Comparison of ENCODE assay signal across 11 cellular contexts in the genomic region with DNA sequence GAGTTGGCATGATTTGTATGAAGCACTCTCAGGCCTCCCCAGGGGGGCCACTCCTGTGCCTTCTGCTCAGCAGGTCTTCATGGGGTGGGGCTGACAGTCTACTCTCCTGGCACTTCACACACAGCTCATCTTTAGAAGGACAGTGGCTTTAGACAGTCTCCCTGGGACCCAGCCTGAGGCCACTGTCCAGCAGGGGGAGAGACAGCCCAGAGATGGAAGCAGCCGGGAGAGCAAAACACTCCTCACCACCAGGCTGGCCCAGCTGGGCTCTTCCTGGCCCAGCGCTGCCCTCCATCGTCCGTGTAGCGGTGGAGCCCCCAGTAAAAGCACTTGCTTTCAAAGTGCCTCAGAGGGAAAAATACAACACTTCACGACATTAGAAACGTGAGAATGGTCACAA.
A peak's percentile ranks its signal among the peaks of the same experiment; 100 is the strongest.
DNase-seq lines count a peak whose midpoint lies in the region; TF ChIP-seq lines count a peak whose summit lies in the region.
"Had no signal": no experiment of that assay in that cellular context is flagged by ENCODE, and none has a peak within 500 bp of the region (broad histone marks: within the 10 kb centered on the region; RNA-seq: fewer than 3 reads in every experiment).

No MANE protein-coding gene starts in this region.

- peak; percentile 14 for DNase-seq in ACHN
- DNase-seq in SK-MEL-5 (ENCODE audit: low read depth, low spot score), result peak; percentile 61
- DNase-seq in iPS-NIHi7 (ENCODE audit: extremely low spot score), result peak; percentile 87
- DNase-seq in stimulated activated CD4-positive, alpha-beta T cell treated with anti-CD3 and anti-CD28 coated beads, Interleukin-15, amount 100 ng/mL, for 24 hours, result no peak
- DNase-seq in NCI-H2107 (lab: John Stamatoyannopoulos, UW), result no peak
- no peak for DNase-seq in activated CD8-positive, alpha-beta memory T cell treated with anti-CD3 and anti-CD28 coated beads, Interleukin-2, amount 50 U/mL, for 4 hours
- no peak for DNase-seq in NCI-H526 treated with DMSO at 0.1 percent for 48 hours (lab: John Stamatoyannopoulos, UW)
- DNase-seq: DND-41; naive thymus-derived CD8-positive, alpha-beta T cell; NCI-H187 treated with DMSO at 0.1 percent for 48 hours had no signal

- H3K36me3 ChIP-seq in HEK293 (ENCODE audit: control insufficient read depth in 2 of 2, insufficient read depth in 1 of 2, low read length in 2 of 2), result no peaks in the 10 kb centered on the region

- H3K4me1 ChIP-seq in HEK293 (ENCODE audit: control insufficient read depth, insufficient read depth, low read length), result peaks cover 2% of the 10 kb centered on the region; the same call in 1 of the 2 replicates

- no peak overlapping the region for H3K4me3 ChIP-seq in HEK293 (ENCODE audit: low read depth, low read length)

- TF ChIP-seq CTCF in HEK293 (tag by site-specific recombination; IDR thresholded peaks at IDR 0.05), result 0 out of 2 replicates have a peak, but pooled peaks have one; percentile 19

- in situ Hi-C loops in ACHN (cut with HindIII; ENCODE audit: low pct_ligation_motif_present, low pct_unique_long_range_greater_than_20kb, low sequenced_read_pairs), result no loop called here
- in situ Hi-C loops in SK-MEL-5 (cut with HindIII; ENCODE audit: low pct_unique_long_range_greater_than_20kb, low sequenced_read_pairs), result no loop called here

- no peaks in the 10 kb centered on the region for H3K9me3 ChIP-seq in HEK293 (ENCODE audit: control insufficient read depth, insufficient read depth, low read depth, low read length)

- H3K27ac ChIP-seq in HEK293 (ENCODE audit: extremely low read depth, low read depth, low read length), result no peak overlapping the region

- POLR2A ChIA-PET in HEK293 (lab: Yijun Ruan, JAX), result no interaction called here

- CTCF ChIA-PET in HEK293 (lab: Yijun Ruan, JAX), result interaction anchor here (0.7 to 2.8 kb wide), 7 partner anchors 9 to 503 kb away, joined by 3 to 12 read pairs (median 3); a partner anchor contains a TSS

TF ChIP-seq in HEK293, 187 proteins besides CTCF, POLR2A, EP300 and RAD21:
- TF ChIP-seq ZNF629 (tag by site-specific recombination; IDR thresholded peaks at IDR 0.05) (no peak), KLF9 (tag by site-specific recombination; IDR thresholded peaks at IDR 0.05; ENCODE audit: low read depth) (no peak), ZNF555 (tag by site-specific recombination; conservative IDR thresholded peaks at IDR 0.05) (no peak), ZNF560 (tag by site-specific recombination; IDR thresholded peaks at IDR 0.05; ENCODE audit: borderline replicate concordance) (no peak), ZNF184 (tag by site-specific recombination; IDR thresholded peaks at IDR 0.05) (no peak), SETDB1 (IDR thresholded peaks at IDR 0.05; ENCODE audit: insufficient read length, low read length) (no peak), ZNF843 (tag by site-specific recombination; IDR thresholded peaks at IDR 0.05) (no peak), ZNF37A (tag by site-specific recombination; IDR thresholded peaks at IDR 0.05) (no peak), ZFHX2 (tag by site-specific recombination; conservative IDR thresholded peaks at IDR 0.05) (no peak), GLI4 (tag by site-specific recombination; IDR thresholded peaks at IDR 0.05) (no peak), SCRT1 (tag by site-specific recombination; IDR thresholded peaks at IDR 0.05; ENCODE audit: borderline replicate concordance) (no peak), ZIC2 (tag by site-specific recombination; IDR thresholded peaks at IDR 0.05) (no peak)
- TF ChIP-seq, protein P1, sequence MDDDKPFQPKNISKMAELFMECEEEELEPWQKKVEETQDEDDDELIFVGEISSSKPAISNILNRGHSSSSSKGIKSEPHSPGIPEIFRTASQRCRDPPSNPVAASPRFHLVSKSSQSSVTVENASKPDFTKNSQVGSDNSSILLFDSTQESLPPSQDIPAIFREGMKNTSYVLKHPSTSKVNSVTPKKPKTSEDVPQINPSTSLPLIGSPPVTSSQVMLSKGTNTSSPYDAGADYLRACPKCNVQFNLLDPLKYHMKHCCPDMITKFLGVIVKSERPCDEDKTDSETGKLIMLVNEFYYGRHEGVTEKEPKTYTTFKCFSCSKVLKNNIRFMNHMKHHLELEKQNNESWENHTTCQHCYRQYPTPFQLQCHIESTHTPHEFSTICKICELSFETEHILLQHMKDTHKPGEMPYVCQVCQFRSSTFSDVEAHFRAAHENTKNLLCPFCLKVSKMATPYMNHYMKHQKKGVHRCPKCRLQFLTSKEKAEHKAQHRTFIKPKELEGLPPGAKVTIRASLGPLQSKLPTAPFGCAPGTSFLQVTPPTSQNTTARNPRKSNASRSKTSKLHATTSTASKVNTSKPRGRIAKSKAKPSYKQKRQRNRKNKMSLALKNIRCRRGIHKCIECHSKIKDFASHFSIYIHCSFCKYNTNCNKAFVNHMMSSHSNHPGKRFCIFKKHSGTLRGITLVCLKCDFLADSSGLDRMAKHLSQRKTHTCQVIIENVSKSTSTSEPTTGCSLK (tag by site-specific recombination; IDR thresholded peaks at IDR 0.05), result no peak
- TF ChIP-seq, protein P2, sequence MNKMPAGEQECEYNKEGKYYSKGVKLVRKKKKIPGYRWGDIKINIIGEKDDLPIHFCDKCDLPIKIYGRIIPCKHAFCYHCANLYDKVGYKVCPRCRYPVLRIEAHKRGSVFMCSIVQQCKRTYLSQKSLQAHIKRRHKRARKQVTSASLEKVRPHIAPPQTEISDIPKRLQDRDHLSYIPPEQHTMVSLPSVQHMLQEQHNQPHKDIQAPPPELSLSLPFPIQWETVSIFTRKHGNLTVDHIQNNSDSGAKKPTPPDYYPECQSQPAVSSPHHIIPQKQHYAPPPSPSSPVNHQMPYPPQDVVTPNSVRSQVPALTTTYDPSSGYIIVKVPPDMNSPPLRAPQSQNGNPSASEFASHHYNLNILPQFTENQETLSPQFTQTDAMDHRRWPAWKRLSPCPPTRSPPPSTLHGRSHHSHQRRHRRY (tag by site-specific recombination; IDR thresholded peaks at IDR 0.05), result no peak
- TF ChIP-seq, protein P3, sequence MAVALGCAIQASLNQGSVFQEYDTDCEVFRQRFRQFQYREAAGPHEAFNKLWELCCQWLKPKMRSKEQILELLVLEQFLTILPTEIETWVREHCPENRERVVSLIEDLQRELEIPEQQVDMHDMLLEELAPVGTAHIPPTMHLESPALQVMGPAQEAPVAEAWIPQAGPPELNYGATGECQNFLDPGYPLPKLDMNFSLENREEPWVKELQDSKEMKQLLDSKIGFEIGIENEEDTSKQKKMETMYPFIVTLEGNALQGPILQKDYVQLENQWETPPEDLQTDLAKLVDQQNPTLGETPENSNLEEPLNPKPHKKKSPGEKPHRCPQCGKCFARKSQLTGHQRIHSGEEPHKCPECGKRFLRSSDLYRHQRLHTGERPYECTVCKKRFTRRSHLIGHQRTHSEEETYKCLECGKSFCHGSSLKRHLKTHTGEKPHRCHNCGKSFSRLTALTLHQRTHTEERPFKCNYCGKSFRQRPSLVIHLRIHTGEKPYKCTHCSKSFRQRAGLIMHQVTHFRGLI (tag by site-specific recombination; IDR thresholded peaks at IDR 0.05), result no peak
- TF ChIP-seq, protein P4, sequence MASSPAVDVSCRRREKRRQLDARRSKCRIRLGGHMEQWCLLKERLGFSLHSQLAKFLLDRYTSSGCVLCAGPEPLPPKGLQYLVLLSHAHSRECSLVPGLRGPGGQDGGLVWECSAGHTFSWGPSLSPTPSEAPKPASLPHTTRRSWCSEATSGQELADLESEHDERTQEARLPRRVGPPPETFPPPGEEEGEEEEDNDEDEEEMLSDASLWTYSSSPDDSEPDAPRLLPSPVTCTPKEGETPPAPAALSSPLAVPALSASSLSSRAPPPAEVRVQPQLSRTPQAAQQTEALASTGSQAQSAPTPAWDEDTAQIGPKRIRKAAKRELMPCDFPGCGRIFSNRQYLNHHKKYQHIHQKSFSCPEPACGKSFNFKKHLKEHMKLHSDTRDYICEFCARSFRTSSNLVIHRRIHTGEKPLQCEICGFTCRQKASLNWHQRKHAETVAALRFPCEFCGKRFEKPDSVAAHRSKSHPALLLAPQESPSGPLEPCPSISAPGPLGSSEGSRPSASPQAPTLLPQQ (tag by site-specific recombination; IDR thresholded peaks at IDR 0.05), result no peak

Comparison
In these comparisons a context has a peak if more than half of its experiments do, and no peak if none do; other contexts are left out.
1. DNase-seq: peak in ACHN (single experiment), SK-MEL-5 (single experiment) and iPS-NIHi7 (single experiment); none in stimulated activated CD4-positive, alpha-beta T cell treated with anti-CD3 and anti-CD28 coated beads, Interleukin-15, amount 100 ng/mL, for 24 hours (single experiment), NCI-H2107 (single experiment), activated CD8-positive, alpha-beta memory T cell treated with anti-CD3 and anti-CD28 coated beads, Interleukin-2, amount 50 U/mL, for 4 hours (single experiment) and NCI-H526 treated with DMSO at 0.1 percent for 48 hours (single experiment).